8 cellular contexts compared by ENCODE assay signal in the genomic region with DNA sequence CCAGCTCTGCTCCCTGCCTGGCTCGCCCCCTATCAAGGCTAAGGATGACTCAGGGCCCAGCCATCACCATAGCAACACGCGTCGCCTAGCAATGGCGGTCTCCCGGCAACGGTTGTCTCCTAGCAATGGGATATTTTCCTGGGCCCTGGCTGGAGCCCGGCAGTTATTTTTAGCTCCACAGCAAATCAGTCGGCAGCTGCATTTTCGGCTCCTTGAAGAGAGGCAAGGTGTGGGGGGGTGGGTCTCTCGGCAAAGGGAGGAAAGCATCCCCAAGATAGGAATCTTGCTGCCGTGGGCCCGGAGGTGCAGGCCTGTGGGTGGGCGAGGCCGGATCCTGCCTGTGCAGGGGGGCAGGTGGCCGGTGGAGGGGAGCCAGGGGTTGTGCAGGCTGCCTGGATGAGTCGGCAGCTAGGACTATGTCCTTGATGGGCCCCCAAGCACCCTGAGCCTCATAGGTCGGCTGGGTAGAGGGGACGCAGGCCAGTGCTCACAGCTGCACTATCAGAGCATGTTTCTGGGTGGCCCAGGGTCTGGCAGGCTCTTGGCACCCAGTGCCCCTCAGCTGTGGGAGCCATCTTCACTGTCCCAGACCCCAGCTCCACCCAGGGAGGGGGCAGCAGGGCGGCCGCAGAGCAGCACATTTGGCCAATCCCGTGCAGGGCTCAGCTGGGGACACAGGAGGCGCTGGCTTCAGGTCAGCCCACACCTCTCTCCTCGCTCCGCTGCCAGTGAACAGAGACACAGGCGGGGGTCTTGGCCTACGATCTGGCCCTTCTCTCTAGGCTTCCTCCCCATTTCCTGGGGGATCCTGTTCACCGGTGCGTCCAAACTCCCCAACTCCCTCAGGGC. TPM values are rescaled to one million over a fixed set of nuclear protein-coding genes. Genes with fewer than 3 reads are reported as not detected.
DNase-seq lines count a peak whose midpoint lies in the region; ATAC-seq and TF ChIP-seq lines count a peak whose summit lies in the region.

No MANE protein-coding gene starts in this region.

- TF ChIP-seq POLR2A in testis (IDR thresholded peaks at IDR 0.05): no peak

- ATAC-seq in right cardiac atrium (no peak), GM21526 (IDR thresholded peaks at IDR 0.05; ENCODE audit: low FRiP score, unreplicated experiment) (no peak), GM19452 (IDR thresholded peaks at IDR 0.05; ENCODE audit: unreplicated experiment) (no peak), HG03196 (IDR thresholded peaks at IDR 0.05; ENCODE audit: unreplicated experiment) (no peak)

- H3K9me3 ChIP-seq in right cardiac atrium (ENCODE audit: control insufficient read depth, low read length): no peaks in the 10 kb centered on the region
- H3K9me3 ChIP-seq in testis: no peaks in the 10 kb centered on the region

- no peak for TF ChIP-seq CTCF in testis (IDR thresholded peaks at IDR 0.05)

- DNase-seq in cardiac septum (ENCODE audit: low spot score) (peak; percentile 85), right cardiac atrium (no peak), NCI-H69 (lab: John Stamatoyannopoulos, UW) (peak; percentile 98), fibroblast of gingiva (ENCODE audit: low read depth) (peak; percentile 70), testis (peak; percentile 71)

- H3K4me3 ChIP-seq in right cardiac atrium (ENCODE audit: low read length) (no peak overlapping the region), testis (no peak overlapping the region)

- no peaks in the 10 kb centered on the region for H3K4me1 ChIP-seq in right cardiac atrium (ENCODE audit: control insufficient read depth, insufficient read depth, low read length)
- peaks cover 12% of the 10 kb centered on the region for H3K4me1 ChIP-seq in testis

- no peaks in the 10 kb centered on the region for H3K36me3 ChIP-seq in testis (ENCODE audit: low read depth, missing control alignments)

- H3K27ac ChIP-seq in right cardiac atrium (ENCODE audit: low read length) (no peak overlapping the region), testis (no peak overlapping the region)

- 22% methylated on average over 29 of the region's 29 CpGs for WGBS in right cardiac atrium
- WGBS in testis, 2 donors: 23 to 26% methylated on average over 14 to 29 of the region's 29 CpGs

- H3K27me3 ChIP-seq in right cardiac atrium (ENCODE audit: control insufficient read depth, insufficient read depth) (no peaks in the 10 kb centered on the region), testis (no peaks in the 10 kb centered on the region)

- intact Hi-C loops in cardiac septum (cut with DNase I) (loop anchor here (5.0 kb wide), 1 partner anchor 347 kb away; no protein-coding TSS in a partner anchor), right cardiac atrium (cut with DNase I) (loop anchor here in 3 of 4 donors (5.0 to 10.0 kb wide), 4 partner anchors 75 to 345 kb away; a partner anchor contains a TSS), testis (cut with DNase I; ENCODE audit: low total_unique reads) (no loop called here)

RNA-seq across cellular contexts. Expression of a gene that starts 4.3 kb away (rescaled TPM):
- total RNA-seq in cardiac septum (1.5 TPM), right cardiac atrium (under 1 TPM; 0.19 to 0.38 (median 0.28) TPM), testis (10 to 100 TPM; 15.8 to 16.1 TPM)
- polyA plus RNA-seq in right cardiac atrium (0.34 TPM), testis (ENCODE audit: insufficient read depth, low read depth, low replicate concordance) (23.4 TPM)

RNA-seq across cellular contexts. Expression of a gene that starts 5.0 kb away (rescaled TPM):
- total RNA-seq in cardiac septum (73.3 TPM), right cardiac atrium (10 to 100 TPM; 65.2 to 75.0 (median 69.4) TPM), testis (10 to 100 TPM; 34.9 to 50.6 TPM)
- polyA plus RNA-seq in right cardiac atrium (68.2 TPM), testis (ENCODE audit: insufficient read depth, low read depth, low replicate concordance) (21.0 TPM)

RNA-seq across cellular contexts. Expression of a gene that starts 11.1 kb away (rescaled TPM):
- total RNA-seq in cardiac septum (36.6 TPM), right cardiac atrium (10 to 100 TPM; 25.7 to 38.8 (median 33.2) TPM), testis (100 to 1,000 TPM in 1 of 2 donors, 10 to 100 TPM in 1; 81.1 to 108 TPM)
- polyA plus RNA-seq in right cardiac atrium (37.6 TPM), testis (ENCODE audit: insufficient read depth, low read depth, low replicate concordance) (68.5 TPM)

RNA-seq across cellular contexts. Expression of a gene that starts 16.4 kb away (rescaled TPM):
- total RNA-seq in cardiac septum: 0.16 TPM
- under 1 TPM in 3 of 4 donors, not detected in 1; 0.36 to 0.97 (median 0.40) TPM for total RNA-seq in right cardiac atrium
- polyA plus RNA-seq in right cardiac atrium: 0.48 TPM
- total RNA-seq in testis: 1 to 10 TPM; 3.2 to 6.1 TPM
- polyA plus RNA-seq in testis (ENCODE audit: insufficient read depth, low read depth, low replicate concordance): 5.7 TPM

RNA-seq across cellular contexts. Expression of a gene that starts 17.0 kb away (rescaled TPM):
- total RNA-seq in cardiac septum (10.9 TPM), right cardiac atrium (10 to 100 TPM in 3 of 4 donors, 1 to 10 TPM in 1; 7.5 to 15.3 (median 12.0) TPM), testis (10 to 100 TPM in 1 of 2 donors, 1 to 10 TPM in 1; 9.9 to 13.7 TPM)
- polyA plus RNA-seq in right cardiac atrium (21.0 TPM), testis (ENCODE audit: insufficient read depth, low read depth, low replicate concordance) (7.2 TPM)

Comparison
In these comparisons a context has a peak if more than half of its experiments do, and no peak if none do; other contexts are left out.
1. DNase-seq: peak in cardiac septum (single experiment), NCI-H69 (single experiment), fibroblast of gingiva (single experiment) and testis (single experiment); none in right cardiac atrium (0 of 3).